9 cellular contexts compared by ENCODE assay signal in the genomic region with DNA sequence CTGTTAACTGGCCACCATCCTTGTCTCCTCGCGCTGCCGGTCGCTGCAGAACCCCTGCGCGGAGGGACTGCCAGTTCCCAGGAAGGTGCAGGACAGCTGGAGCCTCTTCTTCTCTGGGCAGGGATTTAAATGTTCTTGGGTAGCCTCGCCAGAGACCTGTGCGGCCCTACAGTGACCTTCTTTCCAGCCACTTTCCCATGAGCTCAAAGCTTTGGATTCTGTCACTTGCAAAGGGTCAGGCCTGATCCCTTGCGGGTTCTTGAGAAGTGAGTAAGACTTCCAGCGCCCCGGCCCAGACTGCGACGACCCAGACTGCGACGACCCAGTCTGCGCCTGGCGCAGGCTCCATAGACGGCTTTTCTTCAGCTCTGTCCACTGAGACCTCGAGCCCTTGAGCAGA. TPM values are rescaled to one million over a fixed set of nuclear protein-coding genes. Genes with fewer than 3 reads are reported as not detected.
A peak's percentile ranks its signal among the peaks of the same experiment; 100 is the strongest.
DNase-seq lines count a peak whose midpoint lies in the region; ATAC-seq, FAIRE-seq and TF ChIP-seq lines count a peak whose summit lies in the region.
"Had no signal": no experiment of that assay in that cellular context is flagged by ENCODE, and none has a peak within 500 bp of the region (broad histone marks: within the 10 kb centered on the region; RNA-seq: fewer than 3 reads in every experiment).

No MANE protein-coding gene starts in this region.

- no peaks in the 10 kb centered on the region for H3F3A ChIP-seq in neural cell (ENCODE audit: insufficient read depth, low read length, poor library complexity, severe bottlenecking)

- H3K79me2 ChIP-seq in ACC112 (ENCODE audit: control insufficient read depth, insufficient read depth, low read length, unreplicated experiment) = peaks cover 43% of the 10 kb centered on the region
- H3K79me2 ChIP-seq in neural cell (replicated peaks; ENCODE audit: insufficient read depth, low read length) = no peaks in the 10 kb centered on the region

- H2AFZ ChIP-seq in ACC112 (ENCODE audit: low read length, unreplicated experiment) (no peak overlapping the region), neural cell (ENCODE audit: low read depth, low read length) (no peak overlapping the region)

- H3K27me3 ChIP-seq in ACC112 (ENCODE audit: insufficient read depth, low read length) = no peaks in the 10 kb centered on the region
- H3K27me3 ChIP-seq in bronchial epithelial cell (ENCODE audit: control insufficient read depth, insufficient read depth, low read length) = no peaks in the 10 kb centered on the region
- peaks cover 15% of the 10 kb centered on the region for H3K27me3 ChIP-seq in neural cell (ENCODE audit: insufficient read depth, low read depth, low read length)

- TF ChIP-seq CTCF in bronchial epithelial cell (IDR thresholded peaks at IDR 0.05; ENCODE audit: insufficient read depth, low read length, severe bottlenecking) (no peak), neural cell (IDR thresholded peaks at IDR 0.05; ENCODE audit: poor library complexity, severe bottlenecking) (no peak), GM20000 (IDR thresholded peaks at IDR 0.05; ENCODE audit: extremely low read depth, missing control alignments) (no peak)

- no peak for FAIRE-seq in bronchial epithelial cell (lab: Jason Lieb, UNC)

- H4K20me1 ChIP-seq in neural cell (ENCODE audit: insufficient read depth) = no peaks in the 10 kb centered on the region

- H3K4me3 ChIP-seq in ACC112 (ENCODE audit: low read depth, low read length) (peak overlapping the region; percentile 95), bronchial epithelial cell (ENCODE audit: low read depth, low read length) (peak overlapping the region; percentile 74), neural cell (ENCODE audit: low read length) (peak overlapping the region; percentile 90)

- H3K4me1 ChIP-seq in ACC112 (ENCODE audit: control insufficient read depth, insufficient read depth, low read length, unreplicated experiment) = peaks cover 29% of the 10 kb centered on the region

- peaks cover 6% of the 10 kb centered on the region for H3K36me3 ChIP-seq in ACC112 (ENCODE audit: insufficient read depth, low read length)
- H3K36me3 ChIP-seq in bronchial epithelial cell (ENCODE audit: control insufficient read depth, insufficient read depth, low read length) = no peaks in the 10 kb centered on the region
- no peaks in the 10 kb centered on the region for H3K36me3 ChIP-seq in neural cell (ENCODE audit: insufficient read depth, low read length)

- H3K9ac ChIP-seq in neural cell (ENCODE audit: low read length) = no peak overlapping the region

- H3K9me2 ChIP-seq in neural cell (ENCODE audit: insufficient read depth, low read length) = no peaks in the 10 kb centered on the region

- TF ChIP-seq EP300 in neural cell (conservative IDR thresholded peaks at IDR 0.05; ENCODE audit: poor library complexity, severe bottlenecking) = no peak

- H3K4me2 ChIP-seq in neural cell (ENCODE audit: low read length) = peak overlapping the region; percentile 76

- no peak overlapping the region for H3K27ac ChIP-seq in ACC112 (ENCODE audit: low read depth, low read length)
- no peak overlapping the region for H3K27ac ChIP-seq in neural cell (ENCODE audit: low read length)

- no peak for TF ChIP-seq RAD21 in neural cell (conservative IDR thresholded peaks at IDR 0.05)

- ATAC-seq in HG02571 (IDR thresholded peaks at IDR 0.05; ENCODE audit: unreplicated experiment) = no peak

- DNase-seq in T-helper 1 cell (peak in 3 of 5 donors; percentile 12 to 36 (median 29)), bronchial epithelial cell (ENCODE audit: low read depth) (no peak), kidney glomerular epithelial cell (lab: John Stamatoyannopoulos, UW) (no peak), foreskin melanocyte (no peak), GM20000 (ENCODE audit: low spot score) (no peak)

- no peaks in the 10 kb centered on the region for H3K9me3 ChIP-seq in neural cell (ENCODE audit: low read length)

TF ChIP-seq in neural cell, 6 proteins besides CTCF, POLR2A, EP300 and RAD21:
- no peak for TF ChIP-seq TAF1 (IDR thresholded peaks at IDR 0.05; ENCODE audit: low read depth)
- TF ChIP-seq, protein P1, sequence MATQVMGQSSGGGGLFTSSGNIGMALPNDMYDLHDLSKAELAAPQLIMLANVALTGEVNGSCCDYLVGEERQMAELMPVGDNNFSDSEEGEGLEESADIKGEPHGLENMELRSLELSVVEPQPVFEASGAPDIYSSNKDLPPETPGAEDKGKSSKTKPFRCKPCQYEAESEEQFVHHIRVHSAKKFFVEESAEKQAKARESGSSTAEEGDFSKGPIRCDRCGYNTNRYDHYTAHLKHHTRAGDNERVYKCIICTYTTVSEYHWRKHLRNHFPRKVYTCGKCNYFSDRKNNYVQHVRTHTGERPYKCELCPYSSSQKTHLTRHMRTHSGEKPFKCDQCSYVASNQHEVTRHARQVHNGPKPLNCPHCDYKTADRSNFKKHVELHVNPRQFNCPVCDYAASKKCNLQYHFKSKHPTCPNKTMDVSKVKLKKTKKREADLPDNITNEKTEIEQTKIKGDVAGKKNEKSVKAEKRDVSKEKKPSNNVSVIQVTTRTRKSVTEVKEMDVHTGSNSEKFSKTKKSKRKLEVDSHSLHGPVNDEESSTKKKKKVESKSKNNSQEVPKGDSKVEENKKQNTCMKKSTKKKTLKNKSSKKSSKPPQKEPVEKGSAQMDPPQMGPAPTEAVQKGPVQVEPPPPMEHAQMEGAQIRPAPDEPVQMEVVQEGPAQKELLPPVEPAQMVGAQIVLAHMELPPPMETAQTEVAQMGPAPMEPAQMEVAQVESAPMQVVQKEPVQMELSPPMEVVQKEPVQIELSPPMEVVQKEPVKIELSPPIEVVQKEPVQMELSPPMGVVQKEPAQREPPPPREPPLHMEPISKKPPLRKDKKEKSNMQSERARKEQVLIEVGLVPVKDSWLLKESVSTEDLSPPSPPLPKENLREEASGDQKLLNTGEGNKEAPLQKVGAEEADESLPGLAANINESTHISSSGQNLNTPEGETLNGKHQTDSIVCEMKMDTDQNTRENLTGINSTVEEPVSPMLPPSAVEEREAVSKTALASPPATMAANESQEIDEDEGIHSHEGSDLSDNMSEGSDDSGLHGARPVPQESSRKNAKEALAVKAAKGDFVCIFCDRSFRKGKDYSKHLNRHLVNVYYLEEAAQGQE (IDR thresholded peaks at IDR 0.05; ENCODE audit: borderline replicate concordance) = no peak

RNA-seq across cellular contexts. Expression of a gene that starts 1.4 kb away (rescaled TPM):
- total RNA-seq in bronchial epithelial cell = 104 and 112 TPM in 2 replicates
- polyA plus RNA-seq in neural cell = 2.1 and 2.5 TPM in 2 replicates
- polyA minus RNA-seq in neural cell = 6.8 and 11.7 TPM in 2 replicates

RNA-seq across cellular contexts. Expression of a gene that starts 47.3 kb away (rescaled TPM):
- total RNA-seq in bronchial epithelial cell = not detected in 2 replicates
- polyA plus RNA-seq in neural cell = not detected in 2 replicates
- polyA minus RNA-seq in neural cell = not detected in 2 replicates
- total RNA-seq: M059J had no signal

Comparison
In these comparisons a context has a peak if more than half of its experiments do, and no peak if none do; other contexts are left out.
1. DNase-seq: peak in T-helper 1 cell (3 of 5); none in bronchial epithelial cell (single experiment), kidney glomerular epithelial cell (single experiment), foreskin melanocyte (single experiment) and GM20000 (single experiment).
2. Peak in every context shown above with its lines, with median percentiles within 50 percentile points of each other: H3K4me3 ChIP-seq.